Comparison of ENCODE assay signal across 24 cellular contexts in the genomic region with DNA sequence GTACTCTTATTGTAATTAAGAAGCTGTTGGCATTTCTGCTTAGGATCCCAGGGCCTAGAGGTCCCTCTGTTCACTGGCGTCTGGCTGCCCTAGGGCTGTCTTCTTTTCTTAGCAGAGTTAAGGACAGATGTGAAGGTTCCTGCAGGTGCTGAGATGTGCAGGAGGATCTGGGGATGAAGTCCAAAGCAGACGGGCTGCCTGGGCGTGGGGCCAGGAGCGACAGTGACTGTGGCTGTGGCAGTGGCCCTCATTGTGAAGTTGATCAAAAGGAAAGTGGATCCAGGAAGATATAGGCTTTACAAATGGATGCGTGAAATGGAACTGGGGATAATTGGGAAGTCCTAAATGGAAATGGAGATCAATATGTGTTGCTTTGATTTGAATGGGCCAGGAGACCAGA.
"Had no signal": no experiment of that assay in that cellular context is flagged by ENCODE, and none has a peak within 500 bp of the region (broad histone marks: within the 10 kb centered on the region; RNA-seq: fewer than 3 reads in every experiment).

No MANE protein-coding gene starts in this region.

- H3K9me3 Mint-ChIP-seq: stimulated activated naive CD8-positive, alpha-beta T cell treated with anti-CD3 and anti-CD28 coated beads, Interleukin-15, amount 100 ng/mL, for 72 hours; type B pancreatic cell had no signal

- H3K27ac Mint-ChIP-seq: mesothelial cell of epicardium; naive thymus-derived CD8-positive, alpha-beta T cell; progenitor cell of endocrine pancreas; stimulated activated memory B cell treated with anti-CD40 and anti-IgM and Interleukin-4, amounts not matched to agents 10 μg/mL and 1 μg/mL and 100 μg/mL, for 72 hours; stimulated activated naive CD8-positive, alpha-beta T cell treated with anti-CD3 and anti-CD28 coated beads, Interleukin-15, amount 100 ng/mL, for 72 hours; type B pancreatic cell had no signal

- H3K4me1 Mint-ChIP-seq: mesothelial cell of epicardium; naive thymus-derived CD8-positive, alpha-beta T cell; stimulated activated memory B cell treated with anti-CD40 and anti-IgM and Interleukin-4, amounts not matched to agents 10 μg/mL and 1 μg/mL and 100 μg/mL, for 72 hours; stimulated activated naive CD8-positive, alpha-beta T cell treated with anti-CD3 and anti-CD28 coated beads, Interleukin-15, amount 100 ng/mL, for 72 hours had no signal

- ATAC-seq: heart right ventricle; left lung; naive thymus-derived CD8-positive, alpha-beta T cell; stimulated activated memory B cell treated with anti-CD40 and anti-IgM and Interleukin-4, amounts not matched to agents 10 μg/mL and 1 μg/mL and 100 μg/mL, for 72 hours; stimulated activated naive CD8-positive, alpha-beta T cell treated with anti-CD3 and anti-CD28 coated beads, Interleukin-15, amount 100 ng/mL, for 72 hours had no signal

- H3K4me3 ChIP-seq: heart right ventricle, left lung, lung, right atrium auricular region, right lobe of liver, smooth muscle cell, tibial nerve, uterus had no signal

- H3K9me3 ChIP-seq: left lung, right atrium auricular region, right lobe of liver, uterus had no signal

- H3K4me1 ChIP-seq: left lung, parathyroid adenoma, right atrium auricular region, right lobe of liver, tibial nerve, uterus had no signal

- H3K36me3 Mint-ChIP-seq: naive thymus-derived CD8-positive, alpha-beta T cell; stimulated activated memory B cell treated with anti-CD40 and anti-IgM and Interleukin-4, amounts not matched to agents 10 μg/mL and 1 μg/mL and 100 μg/mL, for 72 hours; type B pancreatic cell had no signal

- DNase-seq: heart right ventricle; hippocampal formation; left lung; mesendoderm; naive thymus-derived CD8-positive, alpha-beta T cell; nucleus accumbens; right lobe of liver; stimulated activated CD4-positive, alpha-beta T cell treated with anti-CD3 and anti-CD28 coated beads, Interleukin-1b, Interleukin-23, amount 100 ng/mL, for 48 hours; stimulated activated CD4-positive, alpha-beta T cell treated with anti-CD3 and anti-CD28 coated beads, Interleukin-2, amount 100 ng/mL, for 48 hours; stimulated activated CD4-positive, alpha-beta T cell treated with anti-CD3 and anti-CD28 coated beads, Interleukin-4, amount 100 ng/mL, for 4 hours; stimulated activated CD8-positive, alpha-beta memory T cell treated with anti-CD3 and anti-CD28 coated beads, Interleukin-4, amount 100 ng/mL, for 48 hours; stimulated activated naive CD4-positive, alpha-beta T cell treated with Interleukin-2 at 50 U/mL for 16 hours; stimulated activated naive CD8-positive, alpha-beta T cell treated with anti-CD3 and anti-CD28 coated beads, Interleukin-15, amount 100 ng/mL, for 72 hours; substantia nigra; uterus had no signal

- H3K27me3 ChIP-seq: heart right ventricle, left lung, right atrium auricular region, right lobe of liver, tibial nerve, uterus had no signal

- H3K4me3 Mint-ChIP-seq: mesothelial cell of epicardium; naive thymus-derived CD8-positive, alpha-beta T cell; stimulated activated memory B cell treated with anti-CD40 and anti-IgM and Interleukin-4, amounts not matched to agents 10 μg/mL and 1 μg/mL and 100 μg/mL, for 72 hours; stimulated activated naive CD8-positive, alpha-beta T cell treated with anti-CD3 and anti-CD28 coated beads, Interleukin-15, amount 100 ng/mL, for 72 hours; type B pancreatic cell had no signal

- H3K36me3 ChIP-seq: heart right ventricle, left lung, right atrium auricular region, right lobe of liver, tibial nerve, uterus had no signal

- H3K9ac ChIP-seq: parathyroid adenoma had no signal

- H3K27ac ChIP-seq: heart right ventricle, left lung, parathyroid adenoma, right atrium auricular region, right lobe of liver, tibial nerve, uterus had no signal
